Comparison of ENCODE assay signal across 2 cellular contexts in genomic region chr4:91086008-91086407, GRCh38.
TF ChIP-seq lines count a peak whose summit lies in the region.

No MANE protein-coding gene starts in this region.

TF ChIP-seq in GM23338, 12 proteins besides CTCF, POLR2A, EP300 and RAD21:
- TF ChIP-seq REST (IDR thresholded peaks at IDR 0.05; ENCODE audit: unreplicated experiment) (no peak), EZH2phosphoT487 (IDR thresholded peaks at IDR 0.05; ENCODE audit: unreplicated experiment) (no peak), ZNF331 (CRISPR knock-in tag; IDR thresholded peaks at IDR 0.05; ENCODE audit: low read depth) (no peak), ZNF462 (CRISPR knock-in tag; IDR thresholded peaks at IDR 0.05) (no peak), ZNF114 (CRISPR knock-in tag; IDR thresholded peaks at IDR 0.05) (no peak), CREB1 (CRISPR knock-in tag; IDR thresholded peaks at IDR 0.05; ENCODE audit: low read depth) (0 out of 2 replicates have a peak, but pooled peaks have one; percentile 3), NANOG (IDR thresholded peaks at IDR 0.05; ENCODE audit: borderline replicate concordance) (peak; percentile 95), STAT1 (IDR thresholded peaks at IDR 0.05; ENCODE audit: unreplicated experiment) (no peak), JUNB (IDR thresholded peaks at IDR 0.05; ENCODE audit: unreplicated experiment) (no peak), ETS1 (IDR thresholded peaks at IDR 0.05) (no peak), EZH2 (IDR thresholded peaks at IDR 0.05; ENCODE audit: low read depth, unreplicated experiment) (no peak)
TF ChIP-seq in GM23338: peak in this region for 2.

TF ChIP-seq in H1, 55 proteins besides CTCF, POLR2A, EP300 and RAD21:
- no peak for TF ChIP-seq TAF1 (IDR thresholded peaks at IDR 0.05; ENCODE audit: low read depth, low read length)
- TF ChIP-seq BACH1 (IDR thresholded peaks at IDR 0.05; ENCODE audit: low read length) = 0 out of 2 replicates have a peak, but pooled peaks have one; percentile 14
